ENCODE assay signal across 7 cellular contexts in genomic region chr13:50387124-50387581, GRCh38.
DNase-seq lines count a peak whose midpoint lies in the region; ATAC-seq and TF ChIP-seq lines count a peak whose summit lies in the region.

No MANE protein-coding gene starts in this region.

- in situ Hi-C loops in GM13977 (cut with MboI; ENCODE audit: low pct_unique_long_range_greater_than_20kb, low sequenced_read_pairs, unreplicated experiment): no loop called here

- intact Hi-C loops in cardiac septum (cut with DNase I): loop anchor here (5.0 to 10.0 kb wide), 2 partner anchors 140 to 392 kb away; partner anchors contain the start of gene TRIM13

- peak; percentile 34 for TF ChIP-seq CTCF in GM13977 (IDR thresholded peaks at IDR 0.05; ENCODE audit: extremely low read depth, insufficient read depth, missing control alignments)

- DNase-seq in GM13977 (ENCODE audit: low spot score): no peak
- peak; percentile 55 for DNase-seq in NCI-H2171 (lab: John Stamatoyannopoulos, UW)
- DNase-seq in activated T-cell treated with anti-CD3 and anti-CD28 coated beads for 4 hours: peak; percentile 18
- peak; percentile 86 for DNase-seq in cardiac septum (ENCODE audit: low spot score)
- peak; percentile 34 for DNase-seq in putamen (ENCODE audit: low spot score)

- ATAC-seq in GM21360 (IDR thresholded peaks at IDR 0.05; ENCODE audit: unreplicated experiment): no peak
- ATAC-seq in GM21381 (IDR thresholded peaks at IDR 0.05; ENCODE audit: unreplicated experiment): no peak
